20 cellular contexts compared by ENCODE assay signal in the genomic region with DNA sequence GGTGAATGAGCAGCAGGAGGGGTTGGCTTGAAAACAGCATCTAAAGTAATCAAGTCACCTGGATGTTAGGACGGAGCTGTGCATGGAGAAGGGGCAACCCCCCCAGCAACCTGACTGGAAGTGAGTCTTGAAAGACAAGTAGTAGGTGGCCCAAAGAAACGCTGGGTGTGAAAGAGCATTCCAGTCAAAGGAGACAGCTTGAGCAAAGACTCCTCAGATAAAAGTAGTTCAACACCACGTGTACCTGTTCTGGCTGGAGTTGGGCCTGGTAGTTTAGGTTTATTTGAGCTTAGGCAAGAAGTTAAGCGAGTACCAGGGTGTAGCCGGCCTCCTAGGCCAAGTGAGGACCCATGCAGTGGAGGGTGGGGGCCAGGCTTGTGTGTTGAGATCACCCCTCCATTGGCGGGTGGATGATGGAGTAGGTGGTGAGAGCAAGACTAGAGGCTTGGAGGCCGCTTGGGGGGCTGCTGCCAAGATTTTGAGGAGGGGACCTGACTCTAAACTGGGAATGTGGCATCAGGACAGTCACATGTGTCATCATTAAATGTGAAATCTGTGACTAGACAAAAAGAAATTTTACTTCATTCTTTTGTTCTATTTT.
A peak's percentile ranks its signal among the peaks of the same experiment; 100 is the strongest.
DNase-seq lines count a peak whose midpoint lies in the region; ATAC-seq and TF ChIP-seq lines count a peak whose summit lies in the region.
"Had no signal": no experiment of that assay in that cellular context is flagged by ENCODE, and none has a peak within 500 bp of the region (broad histone marks: within the 10 kb centered on the region; RNA-seq: fewer than 3 reads in every experiment).

No MANE protein-coding gene starts in this region.

- no peak for DNase-seq in left ventricle myocardium inferior
- no peak for DNase-seq in left ventricle myocardium superior
- no peak for DNase-seq in NCI-H1105 (lab: John Stamatoyannopoulos, UW)
- DNase-seq in SW480 (ENCODE audit: low spot score) = no peak
- DNase-seq: activated T-cell treated with anti-CD3 and anti-CD28 coated beads, Interleukin-2, amount 50 U/mL, for 72 hours; CD4-positive, alpha-beta T cell; foreskin fibroblast; midbrain; NCI-H146; NCI-H82; occipital lobe; stimulated activated naive CD8-positive, alpha-beta T cell treated with anti-CD3 and anti-CD28 coated beads, Interleukin-15, amount 100 ng/mL, for 72 hours; T-helper 9 cell had no signal

- 78 to 87% methylated on average over 4 to 5 of the region's 7 CpGs for WGBS in gastroesophageal sphincter (ENCODE audit: low coverage in 1 of 2), 2 donors

- ATAC-seq in left ventricle myocardium superior (no peak), esophagus mucosa (peak; percentile 45), gastroesophageal sphincter (no peak), HG03097 (IDR thresholded peaks at IDR 0.05; ENCODE audit: low FRiP score, unreplicated experiment) (no peak)
- ATAC-seq: activated T-cell treated with anti-CD3 and anti-CD28 coated beads, Interleukin-2, amount 50 U/mL, for 72 hours; HCT116; stimulated activated naive CD8-positive, alpha-beta T cell treated with anti-CD3 and anti-CD28 coated beads, Interleukin-15, amount 100 ng/mL, for 72 hours had no signal

- no peaks in the 10 kb centered on the region for H3K27me3 Mint-ChIP-seq in nephron (ENCODE audit: low read depth)
- H3K27me3 Mint-ChIP-seq: activated naive CD8-positive, alpha-beta T cell; CD4-positive, alpha-beta T cell; stimulated activated naive CD8-positive, alpha-beta T cell treated with anti-CD3 and anti-CD28 coated beads, Interleukin-15, amount 100 ng/mL, for 72 hours had no signal

- no peak for TF ChIP-seq POLR2A in gastroesophageal sphincter (IDR thresholded peaks at IDR 0.05)

- no peak for TF ChIP-seq CTCF in left ventricle myocardium inferior (IDR thresholded peaks at IDR 0.05; ENCODE audit: borderline replicate concordance)
- TF ChIP-seq CTCF in nephron (IDR thresholded peaks at IDR 0.05; ENCODE audit: unreplicated experiment in 3 of 3) = no peak
- TF ChIP-seq CTCF in gastroesophageal sphincter (IDR thresholded peaks at IDR 0.05) = no peak

- intact Hi-C loops in left ventricle myocardium inferior (cut with micrococcal nuclease) = no loop called here
- intact Hi-C loops in left ventricle myocardium superior (cut with micrococcal nuclease) = no loop called here

- H3K9me3 ChIP-seq in left ventricle myocardium inferior (replicated peaks) (no peaks in the 10 kb centered on the region), gastroesophageal sphincter (no peaks in the 10 kb centered on the region)

- peak overlapping the region; percentile 78 to 98 (median 81) for H3K27ac Mint-ChIP-seq in nephron
- H3K27ac Mint-ChIP-seq: activated naive CD8-positive, alpha-beta T cell; activated T-cell treated with anti-CD3 and anti-CD28 coated beads, Interleukin-2, amount 50 U/mL, for 72 hours; CD4-positive, alpha-beta T cell; stimulated activated naive CD8-positive, alpha-beta T cell treated with anti-CD3 and anti-CD28 coated beads, Interleukin-15, amount 100 ng/mL, for 72 hours had no signal

- H3K36me3 ChIP-seq in left ventricle myocardium inferior = peaks cover 28% of the 10 kb centered on the region
- peaks cover 0 to 33% of the 10 kb centered on the region in 2 donors for H3K36me3 ChIP-seq in gastroesophageal sphincter

- peaks cover 58% of the 10 kb centered on the region for H3K4me1 Mint-ChIP-seq in nephron

- TF ChIP-seq EP300 in gastroesophageal sphincter (IDR thresholded peaks at IDR 0.05) = no peak

- no peak overlapping the region for H3K4me3 Mint-ChIP-seq in nephron
- H3K4me3 Mint-ChIP-seq: activated naive CD8-positive, alpha-beta T cell; activated T-cell treated with anti-CD3 and anti-CD28 coated beads, Interleukin-2, amount 50 U/mL, for 72 hours; CD4-positive, alpha-beta T cell; stimulated activated naive CD8-positive, alpha-beta T cell treated with anti-CD3 and anti-CD28 coated beads, Interleukin-15, amount 100 ng/mL, for 72 hours had no signal

- H3K4me1 ChIP-seq in left ventricle myocardium inferior = peaks cover 72% of the 10 kb centered on the region
- H3K4me1 ChIP-seq in gastroesophageal sphincter = peaks cover 0 to 24% (median 0%) of the 10 kb centered on the region in 3 donors

- H3K27me3 ChIP-seq in left ventricle myocardium inferior (ENCODE audit: low read depth) (no peaks in the 10 kb centered on the region), gastroesophageal sphincter (no peaks in the 10 kb centered on the region)

- peak overlapping the region; percentile 54 for H3K27ac ChIP-seq in left ventricle myocardium inferior (replicated peaks)
- H3K27ac ChIP-seq in gastroesophageal sphincter = no peak overlapping the region
- H3K27ac ChIP-seq: coronary artery had no signal

- no peak overlapping the region for H3K4me3 ChIP-seq in left ventricle myocardium inferior
- no peak overlapping the region for H3K4me3 ChIP-seq in gastroesophageal sphincter
- H3K4me3 ChIP-seq: coronary artery had no signal

- H3K36me3 Mint-ChIP-seq in nephron (ENCODE audit: low read depth) = peaks cover 15% of the 10 kb centered on the region

- no peaks in the 10 kb centered on the region for H3K9me3 Mint-ChIP-seq in nephron
- H3K9me3 Mint-ChIP-seq: activated T-cell treated with anti-CD3 and anti-CD28 coated beads, Interleukin-2, amount 50 U/mL, for 72 hours; CD4-positive, alpha-beta T cell; stimulated activated naive CD8-positive, alpha-beta T cell treated with anti-CD3 and anti-CD28 coated beads, Interleukin-15, amount 100 ng/mL, for 72 hours had no signal
